In genomic region chr2:144519934-144520717, GRCh38 we compare ENCODE assay signal across 8 cellular contexts. TPM values are rescaled to one million over a fixed set of nuclear protein-coding genes. Genes with fewer than 3 reads are reported as not detected.
DNase-seq lines count a peak whose midpoint lies in the region; ATAC-seq, FAIRE-seq and TF ChIP-seq lines count a peak whose summit lies in the region.

Gene ZEB2, minus strand, starts transcription at chr2:144520119. Its CDS starts 2,769 bp downstream, at chr2:144517350.

- DNase-seq in stimulated activated CD4-positive, alpha-beta T cell treated with anti-CD3 and anti-CD28 coated beads, Interleukin-15, amount 100 ng/mL, for 24 hours, result peak; percentile 37
- DNase-seq in stimulated activated CD4-positive, alpha-beta T cell treated with anti-CD3 and anti-CD28 coated beads, Interleukin-12 subunit alpha, Interleukin-12 subunit beta, amount 100 ng/mL, for 4 hours, result no peak
- DNase-seq in NOMO-1 treated with DMSO at 0.1 percent for 48 hours (lab: John Stamatoyannopoulos, UW; ENCODE audit: unreplicated experiment), result peak; percentile 97
- DNase-seq in astrocyte (ENCODE audit: low read depth), result peak; percentile 59
- peak; percentile 68 for DNase-seq in hepatic stellate cell (ENCODE audit: low spot score)
- DNase-seq in renal cortical epithelial cell (ENCODE audit: low read depth), result peak; percentile 77

- peak; percentile 65 for TF ChIP-seq CTCF in astrocyte (IDR thresholded peaks at IDR 0.05; ENCODE audit: insufficient read depth, low read depth, low read length)

- peaks cover 2% of the 10 kb centered on the region for H3K27me3 Mint-ChIP-seq in astrocyte (ENCODE audit: low read depth, unreplicated experiment)

- peaks cover 2% of the 10 kb centered on the region for H3K9me3 Mint-ChIP-seq in astrocyte (ENCODE audit: unreplicated experiment)

- H3K27ac ChIP-seq in astrocyte (ENCODE audit: low read depth, low read length), result peak within 1 kb of the TSS; percentile 31

- H3K9ac ChIP-seq in astrocyte (ENCODE audit: low read length), result peak within 1 kb of the TSS; percentile 98

- H3K36me3 Mint-ChIP-seq in astrocyte (ENCODE audit: low read depth, unreplicated experiment), result peaks cover 4% of the 10 kb centered on the region

- H3K4me3 ChIP-seq in astrocyte (ENCODE audit: insufficient read depth, low read depth, low read length), result peak within 1 kb of the TSS; percentile 70

- H3K27me3 ChIP-seq in astrocyte (ENCODE audit: insufficient read depth, low read length), result peaks cover 16% of the 10 kb centered on the region

- H3K36me3 ChIP-seq in astrocyte (ENCODE audit: insufficient read depth, low read length), result no peaks in the 10 kb centered on the region

- ATAC-seq in GM19467 (IDR thresholded peaks at IDR 0.05; ENCODE audit: unreplicated experiment) (no peak), GM18502 (IDR thresholded peaks at IDR 0.05; ENCODE audit: poor library complexity, unreplicated experiment) (no peak)

- H3K9me3 ChIP-seq in astrocyte (ENCODE audit: insufficient read depth, low read depth, low read length), result no peaks in the 10 kb centered on the region

- H2AFZ ChIP-seq in astrocyte (ENCODE audit: low read depth, low read length), result peak within 1 kb of the TSS; percentile 74

- peak within 1 kb of the TSS; percentile 43 for H3K4me3 Mint-ChIP-seq in astrocyte (ENCODE audit: unreplicated experiment)

- no peak within 1 kb of the TSS for H3K27ac Mint-ChIP-seq in astrocyte (ENCODE audit: unreplicated experiment)

- H3K4me2 ChIP-seq in astrocyte (ENCODE audit: low read length), result peak within 1 kb of the TSS; percentile 98

- FAIRE-seq in astrocyte (lab: Jason Lieb, UNC), result no peak

- H3K4me1 Mint-ChIP-seq in astrocyte (ENCODE audit: low read depth, unreplicated experiment), result peaks cover 9% of the 10 kb centered on the region

- H3K79me2 ChIP-seq in astrocyte (ENCODE audit: insufficient read depth, low read length), result peaks cover 20% of the 10 kb centered on the region

- no peaks in the 10 kb centered on the region for H4K20me1 ChIP-seq in astrocyte (ENCODE audit: insufficient read depth, low read length)

- H3K4me1 ChIP-seq in astrocyte (ENCODE audit: insufficient read depth, low read length), result peaks cover 32% of the 10 kb centered on the region

RNA-seq across cellular contexts. Expression of gene ZEB2, which starts in this region (rescaled TPM):
- total RNA-seq in astrocyte, result 84.9 and 90.9 TPM in 2 replicates
- total RNA-seq in renal cortical epithelial cell, result 9.7 and 23.8 TPM in 2 replicates
